In the genomic region with DNA sequence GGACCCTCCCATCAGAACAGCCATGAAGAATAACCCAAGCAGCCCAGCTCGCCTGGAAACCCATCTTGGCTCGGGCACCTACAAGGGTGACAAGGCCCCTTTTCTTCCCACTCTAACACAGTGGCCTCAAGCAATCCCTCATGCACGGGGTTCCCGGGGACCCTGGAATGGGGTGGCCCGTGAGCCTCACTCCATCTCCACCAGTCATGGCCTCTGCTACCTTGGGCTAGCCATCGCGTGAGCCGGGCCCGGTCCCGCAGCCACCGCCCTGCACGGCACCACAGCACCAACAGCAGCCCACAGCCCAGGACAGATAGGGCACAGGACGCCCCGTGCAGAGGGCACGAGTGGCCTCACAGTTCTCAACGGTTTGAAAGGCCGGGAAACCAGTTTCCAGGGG, we compare ENCODE assay signal across 15 cellular contexts. TPM values are rescaled to one million over a fixed set of nuclear protein-coding genes. Genes with fewer than 3 reads are reported as not detected.
DNase-seq lines count a peak whose midpoint lies in the region; ATAC-seq and TF ChIP-seq lines count a peak whose summit lies in the region.
"Had no signal": no experiment of that assay in that cellular context is flagged by ENCODE, and none has a peak within 500 bp of the region (broad histone marks: within the 10 kb centered on the region; RNA-seq: fewer than 3 reads in every experiment).

No MANE protein-coding gene starts in this region.

- intact Hi-C loops in sigmoid colon (cut with DNase I) (no loop called here), gastrocnemius medialis (cut with DNase I; ENCODE audit: low total_unique reads) (no loop called here)

- H4K20me1 ChIP-seq in BLaER1 = peaks cover 89% of the 10 kb centered on the region

- H3K9me3 Mint-ChIP-seq in endothelial cell (ENCODE audit: unreplicated experiment) = no peaks in the 10 kb centered on the region
- H3K9me3 Mint-ChIP-seq: CD4-positive, alpha-beta memory T cell had no signal

- no peak for TF ChIP-seq EP300 in sigmoid colon (IDR thresholded peaks at IDR 0.05)

- 0 out of 2 replicates have a peak overlapping the region, but pooled peaks have one; percentile 22 for H3K27ac ChIP-seq in BLaER1
- H3K27ac ChIP-seq in sigmoid colon = no peak overlapping the region
- H3K27ac ChIP-seq in foreskin keratinocyte = no peak overlapping the region
- H3K27ac ChIP-seq in gastrocnemius medialis = no peak overlapping the region
- H3K27ac ChIP-seq: C4-2B had no signal

- 94 to 96% methylated on average over 17 of the region's 17 CpGs for WGBS in sigmoid colon, 2 donors

- no peak overlapping the region for H3K4me3 ChIP-seq in BLaER1
- H3K4me3 ChIP-seq in H7 (ENCODE audit: insufficient read depth, low read depth, low read length) = no peak overlapping the region
- no peak overlapping the region for H3K4me3 ChIP-seq in sigmoid colon
- H3K4me3 ChIP-seq in gastrocnemius medialis = no peak overlapping the region

- H3K27me3 Mint-ChIP-seq in endothelial cell (ENCODE audit: unreplicated experiment) = peaks cover 4% of the 10 kb centered on the region
- H3K27me3 Mint-ChIP-seq: B cell; CD4-positive, alpha-beta memory T cell had no signal

- DNase-seq in H7 (peak; percentile 39), endothelial cell (ENCODE audit: low spot score) (no peak), sigmoid colon (peak; percentile 47), foreskin keratinocyte (no peak), gastrocnemius medialis (no peak)
- DNase-seq: CD4-positive, alpha-beta memory T cell; DMS153; DMS79 treated with DMSO at 0.1 percent for 48 hours; EL had no signal

- TF ChIP-seq CTCF in endothelial cell (IDR thresholded peaks at IDR 0.05; ENCODE audit: unreplicated experiment) (no peak), sigmoid colon (IDR thresholded peaks at IDR 0.05) (no peak), foreskin keratinocyte (conservative IDR thresholded peaks at IDR 0.05) (no peak), gastrocnemius medialis (IDR thresholded peaks at IDR 0.05 in 4 of 5, conservative IDR thresholded peaks at IDR 0.05 in 1 of 5) (no peak)

- peaks cover 60% of the 10 kb centered on the region for H3K4me1 ChIP-seq in BLaER1
- H3K4me1 ChIP-seq in sigmoid colon = no peaks in the 10 kb centered on the region
- H3K4me1 ChIP-seq in foreskin keratinocyte = no peaks in the 10 kb centered on the region
- no peaks in the 10 kb centered on the region for H3K4me1 ChIP-seq in gastrocnemius medialis

- H3K4me1 Mint-ChIP-seq in endothelial cell (ENCODE audit: unreplicated experiment) = peaks cover 14% of the 10 kb centered on the region
- H3K4me1 Mint-ChIP-seq: B cell had no signal

- no peak overlapping the region for H3K4me3 Mint-ChIP-seq in endothelial cell (ENCODE audit: unreplicated experiment)
- H3K4me3 Mint-ChIP-seq: B cell; CD4-positive, alpha-beta memory T cell had no signal

- TF ChIP-seq POLR2A in sigmoid colon (IDR thresholded peaks at IDR 0.05) (no peak), gastrocnemius medialis (IDR thresholded peaks at IDR 0.05) (no peak)

- in situ Hi-C loops in gastrocnemius medialis (cut with MboI; ENCODE audit: low sequenced_read_pairs in 4 of 4) = no loop called here

- H3K9ac ChIP-seq in BLaER1 = no peak overlapping the region

- no peaks in the 10 kb centered on the region for H3K27me3 ChIP-seq in BLaER1
- no peaks in the 10 kb centered on the region for H3K27me3 ChIP-seq in H7 (ENCODE audit: control insufficient read depth, insufficient read depth, low read length)
- H3K27me3 ChIP-seq in sigmoid colon = no peaks in the 10 kb centered on the region
- H3K27me3 ChIP-seq in foreskin keratinocyte = no peaks in the 10 kb centered on the region
- H3K27me3 ChIP-seq in gastrocnemius medialis = no peaks in the 10 kb centered on the region

- peaks cover 40% of the 10 kb centered on the region for H3K36me3 Mint-ChIP-seq in endothelial cell (ENCODE audit: low read depth, unreplicated experiment)

- peak overlapping the region; percentile 89 for H3K27ac Mint-ChIP-seq in endothelial cell (ENCODE audit: unreplicated experiment)
- H3K27ac Mint-ChIP-seq: B cell; CD4-positive, alpha-beta memory T cell had no signal

- H3K36me3 ChIP-seq in BLaER1 (peaks cover 95% of the 10 kb centered on the region), H7 (replicated peaks; ENCODE audit: control insufficient read depth, insufficient read depth, low read length) (peaks cover 44% of the 10 kb centered on the region), sigmoid colon (peaks cover 12 to 81% (median 41%) of the 10 kb centered on the region in 4 donors), gastrocnemius medialis (peaks cover 0 to 55% of the 10 kb centered on the region in 2 donors)

- H3K4me2 ChIP-seq in BLaER1 = no peak overlapping the region

- ATAC-seq in foreskin keratinocyte = no peak
- ATAC-seq in gastrocnemius medialis = no peak
- ATAC-seq in GM21529 (IDR thresholded peaks at IDR 0.05; ENCODE audit: unreplicated experiment) = no peak
- ATAC-seq: HCT116, HepG2 had no signal

- H3K9me3 ChIP-seq in BLaER1 (no peaks in the 10 kb centered on the region), sigmoid colon (no peaks in the 10 kb centered on the region), gastrocnemius medialis (no peaks in the 10 kb centered on the region)

RNA-seq across cellular contexts. Expression of gene WDR4, which starts 19.0 kb away (rescaled TPM):
- 12.9 and 15.3 TPM in 2 replicates for total RNA-seq in H7 (2014; rRNA removed; shearing (Covaris generic))
- 14.3 TPM for total RNA-seq in endothelial cell (ENCODE audit: unreplicated experiment)
- 10 to 100 TPM in 1 of 4 donors, 1 to 10 TPM in 3; 2.8 to 18.3 (median 4.7) TPM for total RNA-seq in sigmoid colon
- 10 to 100 TPM in 1 of 3 donors, 1 to 10 TPM in 2; 3.7 to 23.5 (median 4.2) TPM for polyA plus RNA-seq in sigmoid colon
- total RNA-seq in foreskin keratinocyte = 26.1 and 30.7 TPM in 2 replicates
- 24.6 and 33.9 TPM in 2 replicates for polyA plus RNA-seq in foreskin keratinocyte
- total RNA-seq in gastrocnemius medialis = 10 to 100 TPM in 1 of 4 donors, 1 to 10 TPM in 3; 1.9 to 13.3 (median 4.4) TPM

RNA-seq across cellular contexts. Expression of gene NDUFV3, which starts 32.8 kb away (rescaled TPM):
- 40.5 and 41.9 TPM in 2 replicates for total RNA-seq in H7 (2014; rRNA removed; shearing (Covaris generic))
- 28.1 TPM for total RNA-seq in endothelial cell (ENCODE audit: unreplicated experiment)
- 10 to 100 TPM; 53.5 to 67.6 (median 60.7) TPM for total RNA-seq in sigmoid colon
- 10 to 100 TPM; 15.0 to 22.6 (median 15.7) TPM for polyA plus RNA-seq in sigmoid colon
- total RNA-seq in foreskin keratinocyte = 42.3 and 45.6 TPM in 2 replicates
- 30.1 and 32.8 TPM in 2 replicates for polyA plus RNA-seq in foreskin keratinocyte
- total RNA-seq in gastrocnemius medialis = 100 to 1,000 TPM in 1 of 4 donors, 10 to 100 TPM in 3; 96.4 to 109 (median 97.7) TPM

Comparison
In these comparisons a context has a peak if more than half of its experiments do, and no peak if none do; other contexts are left out.
1. DNase-seq: peak in H7 (single experiment) and sigmoid colon (single experiment); none in endothelial cell (single experiment), foreskin keratinocyte (0 of 2) and gastrocnemius medialis (0 of 2).